Comparison of ENCODE assay signal across 2 cellular contexts in the genomic region with DNA sequence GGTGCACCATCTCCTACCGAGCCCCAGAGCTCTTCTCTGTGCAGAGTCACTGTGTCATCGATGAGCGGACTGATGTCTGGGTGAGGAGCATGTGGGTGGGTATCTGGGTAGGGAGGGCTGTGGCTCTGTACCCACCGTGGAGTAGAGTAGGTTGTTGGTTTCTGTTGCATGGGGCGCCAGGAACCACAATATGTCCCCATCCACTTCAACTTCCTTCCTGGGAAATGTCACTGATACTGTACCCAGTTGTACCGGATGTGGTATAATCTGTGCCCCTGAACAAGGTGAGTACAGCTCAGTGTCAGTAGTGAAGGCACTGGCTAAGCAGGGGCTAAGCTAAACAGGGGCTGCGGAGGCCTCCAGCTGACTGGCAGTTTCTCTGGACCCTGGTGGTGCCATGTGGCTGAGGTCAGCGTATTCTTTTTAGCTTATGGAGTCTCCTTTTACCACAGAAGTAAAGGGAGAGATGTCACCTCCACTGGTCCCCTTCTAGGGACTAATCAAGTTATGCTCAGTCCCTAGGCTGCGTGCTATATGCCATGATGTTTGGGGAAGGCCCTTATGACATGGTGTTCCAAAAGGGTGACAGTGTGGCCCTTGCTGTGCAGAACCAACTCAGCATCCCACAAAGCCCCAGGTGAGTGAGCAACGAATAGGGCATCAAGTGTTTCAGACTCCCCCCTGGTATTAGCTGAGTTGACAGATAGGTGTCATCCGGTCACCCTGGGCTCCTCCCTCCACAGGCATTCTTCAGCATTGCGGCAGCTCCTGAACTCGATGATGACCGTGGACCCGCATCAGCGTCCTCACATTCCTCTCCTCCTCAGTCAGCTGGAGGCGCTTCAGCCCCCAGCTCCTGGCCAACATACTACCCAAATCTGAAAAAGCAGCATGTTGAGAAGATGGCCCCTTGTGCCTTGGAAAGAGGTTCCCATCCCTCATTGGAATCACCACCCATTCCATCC.
TF ChIP-seq lines count a peak whose summit lies in the region.

No MANE protein-coding gene starts in this region.

TF ChIP-seq in K562, 482 proteins besides CTCF, POLR2A, EP300 and RAD21 (continues in another document):
- TF ChIP-seq, protein P1, sequence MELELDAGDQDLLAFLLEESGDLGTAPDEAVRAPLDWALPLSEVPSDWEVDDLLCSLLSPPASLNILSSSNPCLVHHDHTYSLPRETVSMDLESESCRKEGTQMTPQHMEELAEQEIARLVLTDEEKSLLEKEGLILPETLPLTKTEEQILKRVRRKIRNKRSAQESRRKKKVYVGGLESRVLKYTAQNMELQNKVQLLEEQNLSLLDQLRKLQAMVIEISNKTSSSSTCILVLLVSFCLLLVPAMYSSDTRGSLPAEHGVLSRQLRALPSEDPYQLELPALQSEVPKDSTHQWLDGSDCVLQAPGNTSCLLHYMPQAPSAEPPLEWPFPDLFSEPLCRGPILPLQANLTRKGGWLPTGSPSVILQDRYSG (tag; conservative IDR thresholded peaks at IDR 0.05; ENCODE audit: low read depth): no peak
- TF ChIP-seq C11orf30 (IDR thresholded peaks at IDR 0.05; ENCODE audit: low read depth) (peak; percentile 59; the same call in 1 of the 2 replicates), ZNF707 (CRISPR knock-in tag; conservative IDR thresholded peaks at IDR 0.05) (no peak), CREM (IDR thresholded peaks at IDR 0.05; ENCODE audit: low read depth) (0 out of 2 replicates have a peak, but pooled peaks have one; percentile 9), RHOXF2B (CRISPR knock-in tag; conservative IDR thresholded peaks at IDR 0.05) (no peak), MXI1 (IDR thresholded peaks at IDR 0.05; ENCODE audit: low read depth, low read length) (no peak), POLR2B (IDR thresholded peaks at IDR 0.05; ENCODE audit: low read depth, partially characterized antibody) (no peak), MECOM (CRISPR knock-in tag; IDR thresholded peaks at IDR 0.05) (no peak), NR2F6 (CRISPR knock-in tag; IDR thresholded peaks at IDR 0.05) (no peak)
- TF ChIP-seq, protein P2, sequence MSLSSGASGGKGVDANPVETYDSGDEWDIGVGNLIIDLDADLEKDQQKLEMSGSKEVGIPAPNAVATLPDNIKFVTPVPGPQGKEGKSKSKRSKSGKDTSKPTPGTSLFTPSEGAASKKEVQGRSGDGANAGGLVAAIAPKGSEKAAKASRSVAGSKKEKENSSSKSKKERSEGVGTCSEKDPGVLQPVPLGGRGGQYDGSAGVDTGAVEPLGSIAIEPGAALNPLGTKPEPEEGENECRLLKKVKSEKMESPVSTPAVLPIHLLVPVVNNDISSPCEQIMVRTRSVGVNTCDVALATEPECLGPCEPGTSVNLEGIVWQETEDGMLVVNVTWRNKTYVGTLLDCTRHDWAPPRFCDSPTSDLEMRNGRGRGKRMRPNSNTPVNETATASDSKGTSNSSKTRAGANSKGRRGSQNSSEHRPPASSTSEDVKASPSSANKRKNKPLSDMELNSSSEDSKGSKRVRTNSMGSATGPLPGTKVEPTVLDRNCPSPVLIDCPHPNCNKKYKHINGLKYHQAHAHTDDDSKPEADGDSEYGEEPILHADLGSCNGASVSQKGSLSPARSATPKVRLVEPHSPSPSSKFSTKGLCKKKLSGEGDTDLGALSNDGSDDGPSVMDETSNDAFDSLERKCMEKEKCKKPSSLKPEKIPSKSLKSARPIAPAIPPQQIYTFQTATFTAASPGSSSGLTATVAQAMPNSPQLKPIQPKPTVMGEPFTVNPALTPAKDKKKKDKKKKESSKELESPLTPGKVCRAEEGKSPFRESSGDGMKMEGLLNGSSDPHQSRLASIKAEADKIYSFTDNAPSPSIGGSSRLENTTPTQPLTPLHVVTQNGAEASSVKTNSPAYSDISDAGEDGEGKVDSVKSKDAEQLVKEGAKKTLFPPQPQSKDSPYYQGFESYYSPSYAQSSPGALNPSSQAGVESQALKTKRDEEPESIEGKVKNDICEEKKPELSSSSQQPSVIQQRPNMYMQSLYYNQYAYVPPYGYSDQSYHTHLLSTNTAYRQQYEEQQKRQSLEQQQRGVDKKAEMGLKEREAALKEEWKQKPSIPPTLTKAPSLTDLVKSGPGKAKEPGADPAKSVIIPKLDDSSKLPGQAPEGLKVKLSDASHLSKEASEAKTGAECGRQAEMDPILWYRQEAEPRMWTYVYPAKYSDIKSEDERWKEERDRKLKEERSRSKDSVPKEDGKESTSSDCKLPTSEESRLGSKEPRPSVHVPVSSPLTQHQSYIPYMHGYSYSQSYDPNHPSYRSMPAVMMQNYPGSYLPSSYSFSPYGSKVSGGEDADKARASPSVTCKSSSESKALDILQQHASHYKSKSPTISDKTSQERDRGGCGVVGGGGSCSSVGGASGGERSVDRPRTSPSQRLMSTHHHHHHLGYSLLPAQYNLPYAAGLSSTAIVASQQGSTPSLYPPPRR (CRISPR knock-in tag; IDR thresholded peaks at IDR 0.05; ENCODE audit: borderline replicate concordance): no peak
- TF ChIP-seq, protein P3, sequence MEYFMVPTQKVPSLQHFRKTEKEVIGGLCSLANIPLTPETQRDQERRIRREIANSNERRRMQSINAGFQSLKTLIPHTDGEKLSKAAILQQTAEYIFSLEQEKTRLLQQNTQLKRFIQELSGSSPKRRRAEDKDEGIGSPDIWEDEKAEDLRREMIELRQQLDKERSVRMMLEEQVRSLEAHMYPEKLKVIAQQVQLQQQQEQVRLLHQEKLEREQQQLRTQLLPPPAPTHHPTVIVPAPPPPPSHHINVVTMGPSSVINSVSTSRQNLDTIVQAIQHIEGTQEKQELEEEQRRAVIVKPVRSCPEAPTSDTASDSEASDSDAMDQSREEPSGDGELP (CRISPR knock-in tag; IDR thresholded peaks at IDR 0.05; ENCODE audit: borderline replicate concordance): 0 out of 2 replicates have a peak, but pooled peaks have one; percentile 26
- TF ChIP-seq, protein P4, sequence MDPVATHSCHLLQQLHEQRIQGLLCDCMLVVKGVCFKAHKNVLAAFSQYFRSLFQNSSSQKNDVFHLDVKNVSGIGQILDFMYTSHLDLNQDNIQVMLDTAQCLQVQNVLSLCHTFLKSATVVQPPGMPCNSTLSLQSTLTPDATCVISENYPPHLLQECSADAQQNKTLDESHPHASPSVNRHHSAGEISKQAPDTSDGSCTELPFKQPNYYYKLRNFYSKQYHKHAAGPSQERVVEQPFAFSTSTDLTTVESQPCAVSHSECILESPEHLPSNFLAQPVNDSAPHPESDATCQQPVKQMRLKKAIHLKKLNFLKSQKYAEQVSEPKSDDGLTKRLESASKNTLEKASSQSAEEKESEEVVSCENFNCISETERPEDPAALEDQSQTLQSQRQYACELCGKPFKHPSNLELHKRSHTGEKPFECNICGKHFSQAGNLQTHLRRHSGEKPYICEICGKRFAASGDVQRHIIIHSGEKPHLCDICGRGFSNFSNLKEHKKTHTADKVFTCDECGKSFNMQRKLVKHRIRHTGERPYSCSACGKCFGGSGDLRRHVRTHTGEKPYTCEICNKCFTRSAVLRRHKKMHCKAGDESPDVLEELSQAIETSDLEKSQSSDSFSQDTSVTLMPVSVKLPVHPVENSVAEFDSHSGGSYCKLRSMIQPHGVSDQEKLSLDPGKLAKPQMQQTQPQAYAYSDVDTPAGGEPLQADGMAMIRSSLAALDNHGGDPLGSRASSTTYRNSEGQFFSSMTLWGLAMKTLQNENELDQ (CRISPR knock-in tag; IDR thresholded peaks at IDR 0.05; ENCODE audit: borderline replicate concordance): no peak

TF ChIP-seq in HEK293T, 16 proteins besides CTCF, POLR2A, EP300 and RAD21:
- TF ChIP-seq FOXK2 (IDR thresholded peaks at IDR 0.05) (no peak), NFRKB (IDR thresholded peaks at IDR 0.05) (no peak), FOXA1 (IDR thresholded peaks at IDR 0.05) (no peak), SP1 (IDR thresholded peaks at IDR 0.05) (no peak)
